ENCODE assay signal across 8 cellular contexts in genomic region chr11:313787-314547, GRCh38. TPM values are rescaled to one million over a fixed set of nuclear protein-coding genes. Genes with fewer than 3 reads are reported as not detected.
A peak's percentile ranks its signal among the peaks of the same experiment; 100 is the strongest.
DNase-seq lines count a peak whose midpoint lies in the region; ATAC-seq lines count a peak whose summit lies in the region.

Gene IFITM1 (plus strand): TSS chr11:314040. CDS start chr11:314171, 131 bp downstream.

- H3K9ac ChIP-seq in subcutaneous abdominal adipose tissue (ENCODE audit: low read length in 5 of 5): peak within 1 kb of the TSS in 3 of 5 donors; percentile 7 to 69 (median 57)

- peaks cover 0 to 27% (median 7%) of the 10 kb centered on the region in 5 donors for H3K27me3 ChIP-seq in subcutaneous abdominal adipose tissue (ENCODE audit: control insufficient read depth in 5 of 5, insufficient read depth in 4 of 5, low read length in 5 of 5)

- H3K4me1 ChIP-seq in subcutaneous abdominal adipose tissue (ENCODE audit: control insufficient read depth in 5 of 5, insufficient read depth in 5 of 5, low read length in 5 of 5): peaks cover 0 to 64% (median 54%) of the 10 kb centered on the region in 5 donors

- DNase-seq in T-helper 9 cell (peak; percentile 51), cerebellar cortex (ENCODE audit: low spot score) (peak; percentile 82), left kidney (ENCODE audit: low read depth, low spot score) (peak; percentile 88), SK-N-DZ (ENCODE audit: low spot score) (no peak)

- peak within 1 kb of the TSS; percentile 67 for H3K27ac ChIP-seq in subcutaneous abdominal adipose tissue (ENCODE audit: low read depth, low read length)

- H3K9me3 ChIP-seq in subcutaneous abdominal adipose tissue (ENCODE audit: control insufficient read depth in 5 of 5, low read length in 5 of 5): no peaks in the 10 kb centered on the region

- H3K4me3 ChIP-seq in GM08714 (ENCODE audit: low read length) (peak within 1 kb of the TSS; percentile 90; the same call in 1 of the 2 replicates), subcutaneous abdominal adipose tissue (ENCODE audit: low read depth in 1 of 5, low read length in 5 of 5) (peak within 1 kb of the TSS; percentile 40 to 87 (median 68))

- no peaks in the 10 kb centered on the region for H3K36me3 ChIP-seq in subcutaneous abdominal adipose tissue (ENCODE audit: control insufficient read depth in 5 of 5, insufficient read depth in 5 of 5, low read length in 5 of 5)

- ATAC-seq in HG02759 (IDR thresholded peaks at IDR 0.05; ENCODE audit: unreplicated experiment) (peak; percentile 33), GM21515 (IDR thresholded peaks at IDR 0.05; ENCODE audit: unreplicated experiment) (no peak)

RNA-seq across cellular contexts. Expression of gene IFITM1, which starts in this region (rescaled TPM):
- polyA plus RNA-seq in SK-N-DZ (2014; cell fraction: cytosol; rRNA removed): not detected in 2 replicates
- polyA plus RNA-seq in SK-N-DZ (2014; cell fraction: nucleus; rRNA removed): not detected in 2 replicates
